In the genomic region with DNA sequence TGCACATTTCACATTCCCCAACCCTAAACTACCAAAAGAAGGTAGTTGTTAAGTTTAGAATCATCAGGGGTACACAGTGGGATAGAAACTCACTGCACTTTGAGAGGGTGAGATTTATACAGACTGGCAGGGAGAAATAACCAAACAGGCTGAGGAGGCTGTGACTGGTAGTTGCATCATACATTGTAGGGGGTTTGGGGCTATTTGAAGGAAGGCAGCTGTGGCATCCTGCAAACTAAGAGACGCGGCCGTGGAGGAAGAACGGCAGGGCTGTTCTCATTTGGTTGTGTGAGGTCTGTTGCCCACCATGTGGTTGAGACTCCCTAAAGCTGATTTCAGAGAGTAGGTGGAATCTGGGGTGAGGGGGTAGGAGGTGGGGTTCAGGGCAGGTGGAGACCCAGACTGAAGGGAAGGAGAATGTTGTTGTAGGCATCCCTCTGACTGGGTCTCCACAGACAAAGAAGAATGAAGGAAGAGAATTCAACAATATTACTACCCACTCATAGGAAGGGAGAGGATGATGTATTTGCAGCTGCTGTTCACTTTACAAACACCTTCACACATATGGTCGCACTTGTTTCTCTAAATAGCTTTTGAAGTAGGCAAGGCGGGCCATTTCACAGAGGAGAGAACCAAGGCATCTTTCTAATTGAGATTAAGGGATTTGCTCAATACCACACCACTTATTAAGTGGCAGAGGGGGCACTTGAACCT, we compare ENCODE assay signal across 2 cellular contexts.
TF ChIP-seq lines count a peak whose summit lies in the region.

No MANE protein-coding gene starts in this region.

TF ChIP-seq in WTC11, 78 proteins besides CTCF, POLR2A, EP300 and RAD21:
- no peak for TF ChIP-seq FOXJ3 (CRISPR knock-in tag; IDR thresholded peaks at IDR 0.05; ENCODE audit: borderline replicate concordance)
- TF ChIP-seq E2F1 (CRISPR knock-in tag; IDR thresholded peaks at IDR 0.05) = no peak
- TF ChIP-seq PRRX2 (CRISPR knock-in tag; IDR thresholded peaks at IDR 0.05) = no peak
- TF ChIP-seq CREM (CRISPR knock-in tag; IDR thresholded peaks at IDR 0.05) = no peak
- TF ChIP-seq JAZF1 (CRISPR knock-in tag; IDR thresholded peaks at IDR 0.05) = no peak
- TF ChIP-seq ETV6 (CRISPR knock-in tag; IDR thresholded peaks at IDR 0.05) = no peak
- TF ChIP-seq NR2C2 (CRISPR knock-in tag; IDR thresholded peaks at IDR 0.05) = no peak
- no peak for TF ChIP-seq ZNF317 (CRISPR knock-in tag; IDR thresholded peaks at IDR 0.05; ENCODE audit: borderline replicate concordance, low read depth)
- TF ChIP-seq, protein P1, sequence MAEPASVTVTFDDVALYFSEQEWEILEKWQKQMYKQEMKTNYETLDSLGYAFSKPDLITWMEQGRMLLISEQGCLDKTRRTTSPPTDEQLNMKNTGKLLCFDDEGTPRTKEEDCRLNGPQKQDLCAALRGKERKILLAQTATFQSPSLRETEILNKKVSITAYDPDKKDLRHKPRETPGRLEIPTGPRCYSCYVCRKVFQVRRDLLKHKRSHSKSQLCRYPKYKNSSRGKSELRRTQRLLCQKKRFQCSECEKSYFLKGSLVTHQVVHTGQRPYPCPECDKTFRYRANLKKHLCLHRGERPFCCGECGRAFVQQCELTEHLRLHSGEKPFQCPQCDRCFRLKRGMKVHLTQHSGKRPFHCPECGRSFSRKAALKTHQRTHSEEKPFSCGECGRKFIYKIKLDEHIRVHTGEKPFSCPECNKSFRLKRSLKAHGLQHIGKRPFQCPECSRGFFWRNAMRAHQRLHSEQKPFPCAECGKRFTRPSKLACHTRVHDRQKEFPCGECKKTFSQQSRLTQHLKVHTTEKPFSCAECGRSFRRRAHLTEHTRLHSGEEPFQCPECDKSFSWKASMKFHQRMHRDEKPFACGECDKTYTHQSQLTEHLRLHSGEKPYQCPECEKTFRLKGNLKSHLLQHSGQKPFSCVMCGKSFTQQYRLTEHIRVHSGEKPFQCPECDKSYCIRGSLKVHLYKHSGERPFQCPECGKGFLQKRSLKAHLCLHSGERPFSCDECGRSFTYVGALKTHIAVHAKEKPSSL (CRISPR knock-in tag; conservative IDR thresholded peaks at IDR 0.05) = no peak
- no peak for TF ChIP-seq CREB1 (CRISPR knock-in tag; IDR thresholded peaks at IDR 0.05)

TF ChIP-seq in SK-N-SH, 30 proteins besides CTCF, POLR2A, EP300 and RAD21:
- no peak for TF ChIP-seq FOSL2 (IDR thresholded peaks at IDR 0.05; ENCODE audit: borderline replicate concordance, low read depth)
- TF ChIP-seq RCOR1 (IDR thresholded peaks at IDR 0.05; ENCODE audit: low read length) = no peak
- TF ChIP-seq IRF3 (IDR thresholded peaks at IDR 0.05; ENCODE audit: low read depth, low read length) = no peak
- no peak for TF ChIP-seq SMC3 (IDR thresholded peaks at IDR 0.05; ENCODE audit: low read depth, low read length)
- TF ChIP-seq YY1 (IDR thresholded peaks at IDR 0.05; ENCODE audit: low read depth) = no peak
- no peak for TF ChIP-seq NFIC (IDR thresholded peaks at IDR 0.05; ENCODE audit: borderline replicate concordance)
- TF ChIP-seq, protein P2, sequence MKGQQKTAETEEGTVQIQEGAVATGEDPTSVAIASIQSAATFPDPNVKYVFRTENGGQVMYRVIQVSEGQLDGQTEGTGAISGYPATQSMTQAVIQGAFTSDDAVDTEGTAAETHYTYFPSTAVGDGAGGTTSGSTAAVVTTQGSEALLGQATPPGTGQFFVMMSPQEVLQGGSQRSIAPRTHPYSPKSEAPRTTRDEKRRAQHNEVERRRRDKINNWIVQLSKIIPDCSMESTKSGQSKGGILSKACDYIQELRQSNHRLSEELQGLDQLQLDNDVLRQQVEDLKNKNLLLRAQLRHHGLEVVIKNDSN (IDR thresholded peaks at IDR 0.05; ENCODE audit: borderline replicate concordance, low read depth) = no peak
- TF ChIP-seq POLR2AphosphoS5 (IDR thresholded peaks at IDR 0.05; ENCODE audit: low read depth, low read length) = no peak
- no peak for TF ChIP-seq NRF1 (IDR thresholded peaks at IDR 0.05; ENCODE audit: low read depth, low read length)
- TF ChIP-seq ELF1 (IDR thresholded peaks at IDR 0.05) = no peak
- TF ChIP-seq FOXM1 (IDR thresholded peaks at IDR 0.05; ENCODE audit: low read depth) = no peak
- TF ChIP-seq RXRA (IDR thresholded peaks at IDR 0.05; ENCODE audit: borderline replicate concordance, low read depth) = no peak
- no peak for TF ChIP-seq JUND (IDR thresholded peaks at IDR 0.05)
- TF ChIP-seq RFX5 (IDR thresholded peaks at IDR 0.05; ENCODE audit: low read length) = no peak
- TF ChIP-seq FOXJ3 (CRISPR knock-in tag; IDR thresholded peaks at IDR 0.05) = no peak
- no peak for TF ChIP-seq SIN3A (IDR thresholded peaks at IDR 0.05; ENCODE audit: borderline replicate concordance, low read depth, low read length)
- TF ChIP-seq CHD2 (IDR thresholded peaks at IDR 0.05; ENCODE audit: low read length, partially characterized antibody) = no peak
- no peak for TF ChIP-seq GATA2 (CRISPR knock-in tag; IDR thresholded peaks at IDR 0.05)
- no peak for TF ChIP-seq TAF1 (IDR thresholded peaks at IDR 0.05; ENCODE audit: borderline replicate concordance, low read depth, low read length)
TF ChIP-seq in SK-N-SH: peak in this region for 0.
